Comparison of ENCODE assay signal across 8 cellular contexts in genomic region chr1:51237313-51237700, GRCh38. TPM values are rescaled to one million over a fixed set of nuclear protein-coding genes. Genes with fewer than 3 reads are reported as not detected.
DNase-seq lines count a peak whose midpoint lies in the region; ATAC-seq and TF ChIP-seq lines count a peak whose summit lies in the region.

No MANE protein-coding gene starts in this region.

- H3K9me3 ChIP-seq in HUES6 (ENCODE audit: control insufficient read depth, insufficient read depth, low read depth, low read length) = no peaks in the 10 kb centered on the region
- no peaks in the 10 kb centered on the region for H3K9me3 ChIP-seq in mesenchymal stem cell (ENCODE audit: control insufficient read depth, low read length)

- H3K9ac ChIP-seq in HUES6 (ENCODE audit: low read length) (peak overlapping the region; percentile 93), mesenchymal stem cell (ENCODE audit: low read length) (peak overlapping the region; percentile 100)

- H2BK15ac ChIP-seq in mesenchymal stem cell (ENCODE audit: low read depth, poor library complexity, severe bottlenecking) = no peak overlapping the region

- no peak overlapping the region for H2BK12ac ChIP-seq in mesenchymal stem cell (ENCODE audit: low read length in 2 of 2)

- no peak overlapping the region for H3K4ac ChIP-seq in mesenchymal stem cell (ENCODE audit: low read depth in 1 of 2, low read length in 2 of 2)

- H2BK5ac ChIP-seq in mesenchymal stem cell (ENCODE audit: low read depth, low read length, poor library complexity, severe bottlenecking) = no peak overlapping the region

- no peak overlapping the region for H3K23ac ChIP-seq in mesenchymal stem cell (ENCODE audit: low read length in 2 of 2)

- peak overlapping the region; percentile 68 for H3K4me2 ChIP-seq in mesenchymal stem cell (ENCODE audit: low read length, poor library complexity, severe bottlenecking)

- H3K36me3 ChIP-seq in HUES6 (ENCODE audit: control insufficient read depth, insufficient read depth, low read length) (no peaks in the 10 kb centered on the region), mesenchymal stem cell (ENCODE audit: control insufficient read depth in 1 of 2, insufficient read depth in 2 of 2, low read depth in 1 of 2, low read length in 2 of 2) (peaks cover 0 to 2% of the 10 kb centered on the region in 2 experiments)

- H3K27ac ChIP-seq in 22Rv1 = peak overlapping the region; percentile 88
- H3K27ac ChIP-seq in HUES6 (ENCODE audit: low read depth, low read length) = no peak overlapping the region; the same call in 1 of the 2 replicates
- H3K27ac ChIP-seq in mesenchymal stem cell (ENCODE audit: low read length, poor library complexity, severe bottlenecking) = peak overlapping the region; percentile 92

- no peak overlapping the region for H2BK120ac ChIP-seq in mesenchymal stem cell (ENCODE audit: low read depth, low read length)

- 33% methylated on average over 3 of the region's 9 CpGs for WGBS in mesenchymal stem cell

- no peak overlapping the region for H2AK5ac ChIP-seq in mesenchymal stem cell (ENCODE audit: low read length, severe bottlenecking)

- TF ChIP-seq CTCF in 22Rv1 (IDR thresholded peaks at IDR 0.05) (no peak), cardiac fibroblast (IDR thresholded peaks at IDR 0.05; ENCODE audit: low read depth, low read length) (no peak)

- H3K4me3 ChIP-seq in HUES6 (ENCODE audit: low read depth, low read length) = peak overlapping the region; percentile 92
- H3K4me3 ChIP-seq in cardiac fibroblast (replicated peaks in 1 of 2; ENCODE audit: low read depth in 2 of 2, low read length in 2 of 2) = peak overlapping the region; percentile 67 to 98
- H3K4me3 ChIP-seq in mesenchymal stem cell (ENCODE audit: insufficient read depth in 1 of 2, low read depth in 1 of 2, low read length in 2 of 2) = peak overlapping the region; percentile 99 to 100

- no peaks in the 10 kb centered on the region for H3K79me1 ChIP-seq in mesenchymal stem cell (replicated peaks; ENCODE audit: low read length, poor library complexity, severe bottlenecking)

- peaks cover 4% of the 10 kb centered on the region; the same call in 1 of the 2 replicates for H3K27me3 ChIP-seq in HUES6 (ENCODE audit: control insufficient read depth, insufficient read depth, low read length)
- no peaks in the 10 kb centered on the region for H3K27me3 ChIP-seq in mesenchymal stem cell (ENCODE audit: control insufficient read depth in 1 of 2, insufficient read depth in 1 of 2, low read length in 2 of 2)

- H3K4me1 ChIP-seq in HUES6 (ENCODE audit: control insufficient read depth, insufficient read depth, low read length) (peaks cover 25% of the 10 kb centered on the region), mesenchymal stem cell (ENCODE audit: control insufficient read depth, insufficient read depth, low read depth, low read length) (peaks cover 12% of the 10 kb centered on the region)

- H3K18ac ChIP-seq in mesenchymal stem cell (ENCODE audit: low read depth in 1 of 2, low read length in 2 of 2) = peak overlapping the region in 1 of 2 experiments; percentile 97

- DNase-seq in cardiac fibroblast (ENCODE audit: low read depth in 2 of 2) (no peak), mesenchymal stem cell (no peak), NCI-H1436 treated with DMSO at 0.1 percent for 48 hours (lab: John Stamatoyannopoulos, UW) (no peak), Ammon's horn (ENCODE audit: low spot score) (no peak)
- no peak for DNase-seq in activated CD4-positive, alpha-beta T cell treated with anti-CD3 and anti-CD28 coated beads for 4 hours

- no peak overlapping the region for H2AFZ ChIP-seq in mesenchymal stem cell (ENCODE audit: low read depth, low read length)

- no peak overlapping the region for H4K8ac ChIP-seq in mesenchymal stem cell (ENCODE audit: low read length)

- no peak overlapping the region for H3K14ac ChIP-seq in mesenchymal stem cell (ENCODE audit: low read length in 2 of 2)

- no peak for ATAC-seq in HG03196 (IDR thresholded peaks at IDR 0.05; ENCODE audit: unreplicated experiment)

- no peak overlapping the region for H4K91ac ChIP-seq in mesenchymal stem cell (ENCODE audit: low read length)

RNA-seq across cellular contexts. Expression of gene RNF11, which starts 1.2 kb away (rescaled TPM):
- polyA plus RNA-seq in mesenchymal stem cell (2013, experiment 1 of 2) = 86.9 TPM
- 95.0 TPM for polyA plus RNA-seq in mesenchymal stem cell (2013, experiment 2 of 2)
